1 cellular context compared by ENCODE assay signal in the genomic region with DNA sequence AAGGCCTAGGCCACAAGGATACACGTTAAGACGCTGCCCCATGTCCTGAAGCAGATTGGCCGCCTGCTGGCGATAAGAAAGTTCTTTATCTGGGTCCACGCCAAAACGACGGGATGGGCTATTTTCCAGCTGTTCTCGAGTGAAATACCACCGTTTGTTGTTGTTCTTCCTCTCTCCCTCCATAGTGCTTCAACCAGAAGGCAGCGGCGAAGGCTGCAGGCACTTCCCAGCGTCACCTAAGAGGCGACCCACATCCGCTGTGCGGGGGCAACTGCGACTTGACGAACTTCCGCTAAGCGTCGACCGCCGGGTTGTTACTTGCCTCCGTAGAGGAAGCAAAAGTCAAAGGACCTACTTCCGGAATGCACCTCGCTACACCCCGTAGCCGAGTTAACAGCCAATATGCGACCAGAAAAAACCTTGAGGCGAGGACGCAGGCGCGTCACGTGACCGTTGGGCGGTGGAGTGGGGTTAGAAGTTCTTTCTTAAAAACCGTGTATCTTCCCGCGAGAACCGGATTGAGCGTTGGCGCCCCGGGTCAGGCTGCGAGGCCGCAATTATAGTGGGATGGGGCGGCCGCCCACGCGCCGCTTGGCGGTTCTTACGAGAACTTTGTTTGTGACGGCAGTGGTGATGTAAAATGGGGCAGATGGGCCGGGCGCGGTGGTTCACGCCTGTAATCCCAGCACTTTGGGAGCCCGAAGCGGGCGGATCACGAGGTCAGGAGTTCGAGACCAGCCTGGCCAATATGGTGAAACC.
TF ChIP-seq lines count a peak whose summit lies in the region.

A gene (minus strand): TSS at position 215 of the 759 bp plus-strand sequence. CDS start 32 bp downstream, at position 183.

TF ChIP-seq in K562, 482 proteins besides CTCF, POLR2A, EP300 and RAD21 (continued from another document and continues in another):
- TF ChIP-seq, protein P1, sequence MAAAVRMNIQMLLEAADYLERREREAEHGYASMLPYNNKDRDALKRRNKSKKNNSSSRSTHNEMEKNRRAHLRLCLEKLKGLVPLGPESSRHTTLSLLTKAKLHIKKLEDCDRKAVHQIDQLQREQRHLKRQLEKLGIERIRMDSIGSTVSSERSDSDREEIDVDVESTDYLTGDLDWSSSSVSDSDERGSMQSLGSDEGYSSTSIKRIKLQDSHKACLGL (CRISPR knock-in tag; IDR thresholded peaks at IDR 0.05; ENCODE audit: borderline replicate concordance, poor library complexity, severe bottlenecking), result no peak
- peak; percentile 52 for TF ChIP-seq BRD9 (IDR thresholded peaks at IDR 0.05; ENCODE audit: low read depth, partially characterized antibody)
- TF ChIP-seq KLF16 (IDR thresholded peaks at IDR 0.05), result peak; percentile 58
- TF ChIP-seq ZNF766 (CRISPR knock-in tag; conservative IDR thresholded peaks at IDR 0.05), result peak; percentile 71; the same call in 1 of the 2 replicates
- TF ChIP-seq ZFX (CRISPR knock-in tag; IDR thresholded peaks at IDR 0.05), result peak; percentile 99
- TF ChIP-seq, protein P2, sequence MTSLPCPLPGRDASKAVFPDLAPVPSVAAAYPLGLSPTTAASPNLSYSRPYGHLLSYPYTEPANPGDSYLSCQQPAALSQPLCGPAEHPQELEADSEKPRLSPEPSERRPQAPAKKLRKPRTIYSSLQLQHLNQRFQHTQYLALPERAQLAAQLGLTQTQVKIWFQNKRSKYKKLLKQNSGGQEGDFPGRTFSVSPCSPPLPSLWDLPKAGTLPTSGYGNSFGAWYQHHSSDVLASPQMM (CRISPR knock-in tag; IDR thresholded peaks at IDR 0.05), result no peak
- TF ChIP-seq, protein P3, sequence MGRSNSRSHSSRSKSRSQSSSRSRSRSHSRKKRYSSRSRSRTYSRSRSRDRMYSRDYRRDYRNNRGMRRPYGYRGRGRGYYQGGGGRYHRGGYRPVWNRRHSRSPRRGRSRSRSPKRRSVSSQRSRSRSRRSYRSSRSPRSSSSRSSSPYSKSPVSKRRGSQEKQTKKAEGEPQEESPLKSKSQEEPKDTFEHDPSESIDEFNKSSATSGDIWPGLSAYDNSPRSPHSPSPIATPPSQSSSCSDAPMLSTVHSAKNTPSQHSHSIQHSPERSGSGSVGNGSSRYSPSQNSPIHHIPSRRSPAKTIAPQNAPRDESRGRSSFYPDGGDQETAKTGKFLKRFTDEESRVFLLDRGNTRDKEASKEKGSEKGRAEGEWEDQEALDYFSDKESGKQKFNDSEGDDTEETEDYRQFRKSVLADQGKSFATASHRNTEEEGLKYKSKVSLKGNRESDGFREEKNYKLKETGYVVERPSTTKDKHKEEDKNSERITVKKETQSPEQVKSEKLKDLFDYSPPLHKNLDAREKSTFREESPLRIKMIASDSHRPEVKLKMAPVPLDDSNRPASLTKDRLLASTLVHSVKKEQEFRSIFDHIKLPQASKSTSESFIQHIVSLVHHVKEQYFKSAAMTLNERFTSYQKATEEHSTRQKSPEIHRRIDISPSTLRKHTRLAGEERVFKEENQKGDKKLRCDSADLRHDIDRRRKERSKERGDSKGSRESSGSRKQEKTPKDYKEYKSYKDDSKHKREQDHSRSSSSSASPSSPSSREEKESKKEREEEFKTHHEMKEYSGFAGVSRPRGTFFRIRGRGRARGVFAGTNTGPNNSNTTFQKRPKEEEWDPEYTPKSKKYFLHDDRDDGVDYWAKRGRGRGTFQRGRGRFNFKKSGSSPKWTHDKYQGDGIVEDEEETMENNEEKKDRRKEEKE (IDR thresholded peaks at IDR 0.05; ENCODE audit: borderline replicate concordance in 1 of 2, control insufficient read depth in 1 of 2, low read depth in 2 of 2, low read length in 1 of 2), result peak in 1 of 2 experiments; percentile 94; a peak in 2 of 4 replicates
- peak; percentile 97 for TF ChIP-seq FOXK2 (conservative IDR thresholded peaks at IDR 0.05 in 1 of 2, IDR thresholded peaks at IDR 0.05 in 1 of 2; ENCODE audit: low read depth in 2 of 2)
- TF ChIP-seq ETS2 (tag; IDR thresholded peaks at IDR 0.05; ENCODE audit: borderline replicate concordance, poor library complexity, severe bottlenecking), result no peak
- peak; percentile 21; the same call in 1 of the 2 replicates for TF ChIP-seq MYC (IDR thresholded peaks at IDR 0.05; ENCODE audit: low read depth, low read length)
- peak; percentile 84; the same call in 1 of the 2 replicates for TF ChIP-seq MYC (CRISPR knock-in tag; IDR thresholded peaks at IDR 0.05; ENCODE audit: borderline replicate concordance, low read depth)
- no peak for TF ChIP-seq ZNF561 (CRISPR knock-in tag; conservative IDR thresholded peaks at IDR 0.05)
- TF ChIP-seq, protein P4, sequence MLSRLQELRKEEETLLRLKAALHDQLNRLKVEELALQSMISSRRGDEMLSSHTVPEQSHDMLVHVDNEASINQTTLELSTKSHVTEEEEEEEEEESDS (CRISPR knock-in tag; IDR thresholded peaks at IDR 0.05), result no peak
- peak in 1 of 2 experiments; percentile 64; a peak in 1 of 4 replicates for TF ChIP-seq FOXA3 (CRISPR knock-in tag; conservative IDR thresholded peaks at IDR 0.05 in 1 of 2, IDR thresholded peaks at IDR 0.05 in 1 of 2)
- TF ChIP-seq, protein P5, sequence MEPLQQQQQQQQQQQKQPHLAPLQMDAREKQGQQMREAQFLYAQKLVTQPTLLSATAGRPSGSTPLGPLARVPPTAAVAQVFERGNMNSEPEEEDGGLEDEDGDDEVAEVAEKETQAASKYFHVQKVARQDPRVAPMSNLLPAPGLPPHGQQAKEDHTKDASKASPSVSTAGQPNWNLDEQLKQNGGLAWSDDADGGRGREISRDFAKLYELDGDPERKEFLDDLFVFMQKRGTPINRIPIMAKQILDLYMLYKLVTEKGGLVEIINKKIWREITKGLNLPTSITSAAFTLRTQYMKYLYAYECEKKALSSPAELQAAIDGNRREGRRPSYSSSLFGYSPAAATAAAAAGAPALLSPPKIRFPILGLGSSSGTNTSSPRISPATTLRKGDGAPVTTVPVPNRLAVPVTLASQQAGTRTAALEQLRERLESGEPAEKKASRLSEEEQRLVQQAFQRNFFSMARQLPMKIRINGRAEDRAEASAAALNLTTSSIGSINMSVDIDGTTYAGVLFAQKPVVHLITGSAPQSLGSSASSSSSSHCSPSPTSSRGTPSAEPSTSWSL (CRISPR knock-in tag; IDR thresholded peaks at IDR 0.05; ENCODE audit: borderline replicate concordance), result no peak
- peak; percentile 9 for TF ChIP-seq DACH1 (IDR thresholded peaks at IDR 0.05; ENCODE audit: partially characterized antibody)
- TF ChIP-seq PHF8 (IDR thresholded peaks at IDR 0.05; ENCODE audit: borderline replicate concordance, low read length), result peak; percentile 84
- peak; percentile 89 for TF ChIP-seq HNRNPLL (IDR thresholded peaks at IDR 0.05; ENCODE audit: low read depth, low read length, poor library complexity, severe bottlenecking)
- TF ChIP-seq BHLHE40 (IDR thresholded peaks at IDR 0.05; ENCODE audit: low read length), result peak; percentile 96
- TF ChIP-seq CCAR2 (IDR thresholded peaks at IDR 0.05; ENCODE audit: low read depth, low read length), result no peak
- no peak for TF ChIP-seq ZNF311 (CRISPR knock-in tag; IDR thresholded peaks at IDR 0.05)
- TF ChIP-seq TRIM28 (IDR thresholded peaks at IDR 0.05), result peak; percentile 75; the same call in 1 of the 2 replicates
- TF ChIP-seq PTBP1 (IDR thresholded peaks at IDR 0.05; ENCODE audit: low read depth, low read length), result no peak
- peak; percentile 55 for TF ChIP-seq TBP (optimal IDR thresholded peaks at IDR 0.05; ENCODE audit: low read depth, low read length)
- TF ChIP-seq, protein P6, sequence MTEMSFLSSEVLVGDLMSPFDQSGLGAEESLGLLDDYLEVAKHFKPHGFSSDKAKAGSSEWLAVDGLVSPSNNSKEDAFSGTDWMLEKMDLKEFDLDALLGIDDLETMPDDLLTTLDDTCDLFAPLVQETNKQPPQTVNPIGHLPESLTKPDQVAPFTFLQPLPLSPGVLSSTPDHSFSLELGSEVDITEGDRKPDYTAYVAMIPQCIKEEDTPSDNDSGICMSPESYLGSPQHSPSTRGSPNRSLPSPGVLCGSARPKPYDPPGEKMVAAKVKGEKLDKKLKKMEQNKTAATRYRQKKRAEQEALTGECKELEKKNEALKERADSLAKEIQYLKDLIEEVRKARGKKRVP (CRISPR knock-in tag; IDR thresholded peaks at IDR 0.05), result 0 out of 2 replicates have a peak, but pooled peaks have one; percentile 7
- TF ChIP-seq, protein P7, sequence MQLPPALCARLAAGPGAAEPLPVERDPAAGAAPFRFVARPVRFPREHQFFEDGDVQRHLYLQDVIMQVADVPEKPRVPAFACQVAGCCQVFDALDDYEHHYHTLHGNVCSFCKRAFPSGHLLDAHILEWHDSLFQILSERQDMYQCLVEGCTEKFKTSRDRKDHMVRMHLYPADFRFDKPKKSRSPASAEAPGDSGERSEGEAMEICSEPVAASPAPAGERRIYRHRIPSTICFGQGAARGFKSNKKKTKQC (CRISPR knock-in tag; IDR thresholded peaks at IDR 0.05), result peak; percentile 65; the same call in 1 of the 2 replicates
- 0 out of 2 replicates have a peak, but pooled peaks have one; percentile 82 for TF ChIP-seq PHF21A (IDR thresholded peaks at IDR 0.05; ENCODE audit: borderline replicate concordance, low read depth)
- no peak for TF ChIP-seq ZNF174 (CRISPR knock-in tag; IDR thresholded peaks at IDR 0.05)
- TF ChIP-seq, protein P8, sequence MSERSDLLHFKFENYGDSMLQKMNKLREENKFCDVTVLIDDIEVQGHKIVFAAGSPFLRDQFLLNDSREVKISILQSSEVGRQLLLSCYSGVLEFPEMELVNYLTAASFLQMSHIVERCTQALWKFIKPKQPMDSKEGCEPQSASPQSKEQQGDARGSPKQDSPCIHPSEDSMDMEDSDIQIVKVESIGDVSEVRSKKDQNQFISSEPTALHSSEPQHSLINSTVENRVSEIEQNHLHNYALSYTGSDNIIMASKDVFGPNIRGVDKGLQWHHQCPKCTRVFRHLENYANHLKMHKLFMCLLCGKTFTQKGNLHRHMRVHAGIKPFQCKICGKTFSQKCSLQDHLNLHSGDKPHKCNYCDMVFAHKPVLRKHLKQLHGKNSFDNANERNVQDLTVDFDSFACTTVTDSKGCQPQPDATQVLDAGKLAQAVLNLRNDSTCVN (CRISPR knock-in tag; IDR thresholded peaks at IDR 0.05), result no peak
- peak; percentile 53 for TF ChIP-seq ARHGAP35 (IDR thresholded peaks at IDR 0.05; ENCODE audit: partially characterized antibody)
- TF ChIP-seq, protein P9, sequence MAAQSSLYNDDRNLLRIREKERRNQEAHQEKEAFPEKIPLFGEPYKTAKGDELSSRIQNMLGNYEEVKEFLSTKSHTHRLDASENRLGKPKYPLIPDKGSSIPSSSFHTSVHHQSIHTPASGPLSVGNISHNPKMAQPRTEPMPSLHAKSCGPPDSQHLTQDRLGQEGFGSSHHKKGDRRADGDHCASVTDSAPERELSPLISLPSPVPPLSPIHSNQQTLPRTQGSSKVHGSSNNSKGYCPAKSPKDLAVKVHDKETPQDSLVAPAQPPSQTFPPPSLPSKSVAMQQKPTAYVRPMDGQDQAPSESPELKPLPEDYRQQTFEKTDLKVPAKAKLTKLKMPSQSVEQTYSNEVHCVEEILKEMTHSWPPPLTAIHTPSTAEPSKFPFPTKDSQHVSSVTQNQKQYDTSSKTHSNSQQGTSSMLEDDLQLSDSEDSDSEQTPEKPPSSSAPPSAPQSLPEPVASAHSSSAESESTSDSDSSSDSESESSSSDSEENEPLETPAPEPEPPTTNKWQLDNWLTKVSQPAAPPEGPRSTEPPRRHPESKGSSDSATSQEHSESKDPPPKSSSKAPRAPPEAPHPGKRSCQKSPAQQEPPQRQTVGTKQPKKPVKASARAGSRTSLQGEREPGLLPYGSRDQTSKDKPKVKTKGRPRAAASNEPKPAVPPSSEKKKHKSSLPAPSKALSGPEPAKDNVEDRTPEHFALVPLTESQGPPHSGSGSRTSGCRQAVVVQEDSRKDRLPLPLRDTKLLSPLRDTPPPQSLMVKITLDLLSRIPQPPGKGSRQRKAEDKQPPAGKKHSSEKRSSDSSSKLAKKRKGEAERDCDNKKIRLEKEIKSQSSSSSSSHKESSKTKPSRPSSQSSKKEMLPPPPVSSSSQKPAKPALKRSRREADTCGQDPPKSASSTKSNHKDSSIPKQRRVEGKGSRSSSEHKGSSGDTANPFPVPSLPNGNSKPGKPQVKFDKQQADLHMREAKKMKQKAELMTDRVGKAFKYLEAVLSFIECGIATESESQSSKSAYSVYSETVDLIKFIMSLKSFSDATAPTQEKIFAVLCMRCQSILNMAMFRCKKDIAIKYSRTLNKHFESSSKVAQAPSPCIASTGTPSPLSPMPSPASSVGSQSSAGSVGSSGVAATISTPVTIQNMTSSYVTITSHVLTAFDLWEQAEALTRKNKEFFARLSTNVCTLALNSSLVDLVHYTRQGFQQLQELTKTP (IDR thresholded peaks at IDR 0.05; ENCODE audit: low read depth in 1 of 2, partially characterized antibody in 2 of 2), result peak in 1 of 2 experiments; percentile 79
- TF ChIP-seq, protein P10, sequence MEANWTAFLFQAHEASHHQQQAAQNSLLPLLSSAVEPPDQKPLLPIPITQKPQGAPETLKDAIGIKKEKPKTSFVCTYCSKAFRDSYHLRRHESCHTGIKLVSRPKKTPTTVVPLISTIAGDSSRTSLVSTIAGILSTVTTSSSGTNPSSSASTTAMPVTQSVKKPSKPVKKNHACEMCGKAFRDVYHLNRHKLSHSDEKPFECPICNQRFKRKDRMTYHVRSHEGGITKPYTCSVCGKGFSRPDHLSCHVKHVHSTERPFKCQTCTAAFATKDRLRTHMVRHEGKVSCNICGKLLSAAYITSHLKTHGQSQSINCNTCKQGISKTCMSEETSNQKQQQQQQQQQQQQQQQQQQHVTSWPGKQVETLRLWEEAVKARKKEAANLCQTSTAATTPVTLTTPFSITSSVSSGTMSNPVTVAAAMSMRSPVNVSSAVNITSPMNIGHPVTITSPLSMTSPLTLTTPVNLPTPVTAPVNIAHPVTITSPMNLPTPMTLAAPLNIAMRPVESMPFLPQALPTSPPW (CRISPR knock-in tag; IDR thresholded peaks at IDR 0.05), result peak; percentile 79
- peak; percentile 76 for TF ChIP-seq SOX6 (IDR thresholded peaks at IDR 0.05)
- peak; percentile 100 for TF ChIP-seq TOE1 (IDR thresholded peaks at IDR 0.05; ENCODE audit: borderline replicate concordance)
- TF ChIP-seq TOE1 (CRISPR knock-in tag; IDR thresholded peaks at IDR 0.05; ENCODE audit: borderline replicate concordance, low read depth), result no peak; the same call in none of the 2 replicates
- no peak for TF ChIP-seq SREBF2 (CRISPR knock-in tag; IDR thresholded peaks at IDR 0.05)
- peak; percentile 31; the same call in 1 of the 2 replicates for TF ChIP-seq ZBTB1 (CRISPR knock-in tag; IDR thresholded peaks at IDR 0.05; ENCODE audit: borderline replicate concordance, low read depth)
